Comparison of ENCODE assay signal across 17 cellular contexts in genomic region chr18:75255113-75255512, GRCh38. TPM values are rescaled to one million over a fixed set of nuclear protein-coding genes. Genes with fewer than 3 reads are reported as not detected.
DNase-seq lines count a peak whose midpoint lies in the region; ATAC-seq, FAIRE-seq and TF ChIP-seq lines count a peak whose summit lies in the region.
"Had no signal": no experiment of that assay in that cellular context is flagged by ENCODE, and none has a peak within 500 bp of the region (broad histone marks: within the 10 kb centered on the region; RNA-seq: fewer than 3 reads in every experiment).

No MANE protein-coding gene starts in this region.

- no peak for ATAC-seq in GM18861 (IDR thresholded peaks at IDR 0.05; ENCODE audit: unreplicated experiment)

- no peaks in the 10 kb centered on the region for H3K27me3 ChIP-seq in endodermal cell (ENCODE audit: control insufficient read depth, insufficient read depth, low read length, poor library complexity, severe bottlenecking)

- H3K4me1 Mint-ChIP-seq in HFFc6 (ENCODE audit: low read depth) = peaks cover 72% of the 10 kb centered on the region
- H3K4me1 Mint-ChIP-seq in endodermal cell = peaks cover 14% of the 10 kb centered on the region
- peaks cover 19% of the 10 kb centered on the region for H3K4me1 Mint-ChIP-seq in progenitor cell of endocrine pancreas (ENCODE audit: low read depth)
- H3K4me1 Mint-ChIP-seq: H9 had no signal

- H3K4me3 ChIP-seq in endodermal cell (ENCODE audit: low read length) = no peak overlapping the region

- peak; percentile 29 for TF ChIP-seq CTCF in HFFc6 (IDR thresholded peaks at IDR 0.05)
- peak; percentile 49 for TF ChIP-seq CTCF in endodermal cell (conservative IDR thresholded peaks at IDR 0.05)
- peak; percentile 21 for TF ChIP-seq CTCF in progenitor cell of endocrine pancreas (IDR thresholded peaks at IDR 0.05; ENCODE audit: unreplicated experiment)

- peak overlapping the region; percentile 82 for H3K27ac Mint-ChIP-seq in HFFc6
- H3K27ac Mint-ChIP-seq in endodermal cell = no peak overlapping the region
- no peak overlapping the region for H3K27ac Mint-ChIP-seq in progenitor cell of endocrine pancreas
- H3K27ac Mint-ChIP-seq: H9 had no signal

- peak; percentile 17 for DNase-seq in NCI-H1694 treated with DMSO at 0.1 percent for 48 hours (lab: John Stamatoyannopoulos, UW)
- DNase-seq in NCI-H1694 (lab: John Stamatoyannopoulos, UW) = no peak
- DNase-seq in HFFc6 = no peak
- DNase-seq in endodermal cell = no peak
- DNase-seq in progenitor cell of endocrine pancreas (ENCODE audit: low spot score, unreplicated experiment) = no peak
- no peak for DNase-seq in RCC 7860 (ENCODE audit: low spot score)
- DNase-seq in C1 segment of cervical spinal cord (lab: John Stamatoyannopoulos, UW) = no peak
- DNase-seq: Calu3, DMS 273 treated with DMSO at 0.1 percent for 48 hours, DMS79, GOT3, H9, IMR-90 had no signal

- H3K4me3 Mint-ChIP-seq in HFFc6 = peak overlapping the region; percentile 81
- H3K4me3 Mint-ChIP-seq in endodermal cell = no peak overlapping the region
- no peak overlapping the region for H3K4me3 Mint-ChIP-seq in progenitor cell of endocrine pancreas (ENCODE audit: low read depth)
- H3K4me3 Mint-ChIP-seq: H9 had no signal

- H3K27ac ChIP-seq in endodermal cell (ENCODE audit: low read depth, low read length) = no peak overlapping the region
- H3K27ac ChIP-seq: 22Rv1 had no signal

- 83% methylated on average over 2 of the region's 3 CpGs; no CpG with 5 or more reads in 1 of the 2 experiments for WGBS in endodermal cell (ENCODE audit: insufficient coverage in 1 of 2, insufficient read length in 1 of 2), 2 experiments

- no peaks in the 10 kb centered on the region for H3K36me3 ChIP-seq in endodermal cell (ENCODE audit: control insufficient read depth, insufficient read depth, low read length)

- H3K4me1 ChIP-seq in endodermal cell (ENCODE audit: control insufficient read depth, insufficient read depth, low read length) = no peaks in the 10 kb centered on the region

- H3K27me3 Mint-ChIP-seq in HFFc6 (ENCODE audit: insufficient read depth) (no peaks in the 10 kb centered on the region; the same call in 1 of the 2 replicates), endodermal cell (ENCODE audit: insufficient read depth) (no peaks in the 10 kb centered on the region), progenitor cell of endocrine pancreas (no peaks in the 10 kb centered on the region)

- H3K9ac ChIP-seq in endodermal cell (ENCODE audit: extremely low read depth, low read length, poor library complexity, severe bottlenecking) = no peak overlapping the region

- no peaks in the 10 kb centered on the region for H3K36me3 Mint-ChIP-seq in HFFc6 (ENCODE audit: low read depth)
- no peaks in the 10 kb centered on the region for H3K36me3 Mint-ChIP-seq in endodermal cell (ENCODE audit: low read depth)
- no peaks in the 10 kb centered on the region for H3K36me3 Mint-ChIP-seq in progenitor cell of endocrine pancreas (ENCODE audit: insufficient read depth)

- FAIRE-seq in RCC 7860 (lab: Jason Lieb, UNC) = no peak
- FAIRE-seq: GM12892, GM19239 had no signal

- H3K9me3 Mint-ChIP-seq in HFFc6 (no peaks in the 10 kb centered on the region), endodermal cell (no peaks in the 10 kb centered on the region), progenitor cell of endocrine pancreas (ENCODE audit: low read depth) (no peaks in the 10 kb centered on the region)
- H3K9me3 Mint-ChIP-seq: H9 had no signal

- H3K9me3 ChIP-seq in endodermal cell (ENCODE audit: control insufficient read depth, low read length) = no peaks in the 10 kb centered on the region

RNA-seq across cellular contexts. Expression of gene TSHZ1, which starts 44.5 kb away (rescaled TPM):
- total RNA-seq in HFFc6 (2021; fragmentation: NEBNext Ultra II Directional; extraction: Animal tissue kit (Norgen Biotek cat#: 25700)) = 10 to 100 TPM; 18.6 to 25.0 (median 23.3) TPM
- 1 to 10 TPM; 1.1 to 1.7 TPM for total RNA-seq in endodermal cell
- 15.0 TPM for polyA plus RNA-seq in endodermal cell (2013, experiment 1 of 2)
- 14.4 TPM for polyA plus RNA-seq in endodermal cell (2013, experiment 2 of 2)
- 16.9 and 17.1 TPM in 2 replicates for total RNA-seq in progenitor cell of endocrine pancreas

RNA-seq across cellular contexts. Expression of gene PTGR3, which starts 46.2 kb away (rescaled TPM):
- 10 to 100 TPM; 37.9 to 47.5 (median 41.8) TPM for total RNA-seq in HFFc6 (2021; fragmentation: NEBNext Ultra II Directional; extraction: Animal tissue kit (Norgen Biotek cat#: 25700))
- total RNA-seq in endodermal cell (10 to 100 TPM; 12.2 to 13.3 TPM), progenitor cell of endocrine pancreas (35.2 and 36.8 TPM in 2 replicates)
- 18.3 TPM for polyA plus RNA-seq in endodermal cell (2013, experiment 1 of 2)
- polyA plus RNA-seq in endodermal cell (2013, experiment 2 of 2) = 14.7 TPM
